In the genomic region with DNA sequence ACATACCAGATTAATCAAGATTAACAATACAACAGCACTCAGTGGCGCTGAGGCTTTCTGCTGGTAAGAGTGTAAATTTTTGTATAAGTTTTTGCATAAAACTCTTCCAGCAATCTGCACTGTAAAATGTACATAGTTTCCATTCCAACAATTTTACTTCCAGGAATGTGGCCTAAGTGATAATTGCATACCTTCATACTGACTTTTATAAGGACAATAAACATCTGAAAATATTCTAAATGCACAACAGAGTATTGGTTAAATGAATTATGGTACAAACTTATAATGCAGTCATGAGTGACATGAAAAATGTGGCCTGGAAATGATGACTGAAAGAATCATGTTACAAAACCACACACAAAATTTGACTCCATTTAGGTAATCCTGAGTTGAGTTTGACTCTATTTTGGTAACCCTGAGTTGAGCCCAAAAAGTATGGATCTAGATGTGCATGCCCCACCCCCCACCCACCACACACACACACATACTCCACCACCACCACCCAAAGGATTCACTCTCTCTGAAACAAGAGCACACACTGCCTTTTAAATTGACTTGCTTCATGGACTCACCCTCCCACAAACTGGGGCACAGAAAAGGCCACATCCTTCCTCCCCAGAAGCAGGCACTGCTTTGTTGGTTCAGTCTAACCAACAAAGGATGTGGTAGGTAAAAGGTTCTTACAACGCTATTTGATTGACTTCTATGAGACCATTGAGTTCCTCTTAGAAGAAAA, we compare ENCODE assay signal across 8 cellular contexts.
DNase-seq lines count a peak whose midpoint lies in the region; ATAC-seq and TF ChIP-seq lines count a peak whose summit lies in the region.

No MANE protein-coding gene starts in this region.

- H3K36me3 ChIP-seq in HAP-1 (replicated peaks) (no peaks in the 10 kb centered on the region), PC-9 (ENCODE audit: low read depth) (peaks cover 3% of the 10 kb centered on the region; the same call in 1 of the 2 replicates), upper lobe of left lung (peaks cover 0 to 6% (median 0%) of the 10 kb centered on the region in 4 donors), stomach (peaks cover 0 to 11% (median 6%) of the 10 kb centered on the region in 4 donors)

- H3K9me3 Mint-ChIP-seq in activated naive CD4-positive, alpha-beta T cell treated with anti-CD3 and anti-CD28 coated beads, Interleukin-2, amount 10 ng/mL, durations not matched to agents 7 days and 5 days: peaks cover 4% of the 10 kb centered on the region

- in situ Hi-C loops in HAP-1 (cut with MboI; ENCODE audit: low sequenced_read_pairs): no loop called here

- TF ChIP-seq EP300 in upper lobe of left lung (IDR thresholded peaks at IDR 0.05): no peak
- TF ChIP-seq EP300 in stomach (IDR thresholded peaks at IDR 0.05): no peak

- peaks cover 27% of the 10 kb centered on the region for H3F3A ChIP-seq in PC-9 (ENCODE audit: insufficient read depth, low read depth)

- 60 to 67% methylated on average over 2 of the region's 2 CpGs for WGBS in upper lobe of left lung, 2 donors
- WGBS in stomach, 5 donors: 73 to 81% (median 75%) methylated on average over 2 of the region's 2 CpGs

- H3K4me2 ChIP-seq in PC-9: no peak overlapping the region

- BruUV-seq in PC-9 (replicated peaks; lab: Mats Ljungman, UMichigan): no TSS peak

- POLR2A ChIA-PET in PC-9 (lab: Charles Lee; ENCODE audit: unreplicated experiment): no interaction called here

- DNase-seq in GF-D8 (lab: John Stamatoyannopoulos, UW) (peak; percentile 49), HAP-1 (ENCODE audit: low spot score in 2 of 2) (peak; percentile 27 to 51), PC-9 (peak in 1 of 2 experiments; percentile 50), renal cortical epithelial cell (ENCODE audit: low read depth) (peak; percentile 54), upper lobe of left lung (no peak), stomach (no peak), anterior cingulate cortex (lab: John Stamatoyannopoulos, UW) (no peak)
- DNase-seq in activated naive CD4-positive, alpha-beta T cell treated with anti-CD3 and anti-CD28 coated beads, Interleukin-2, amount 10 ng/mL, durations not matched to agents 7 days and 5 days: peak; percentile 88

- H3K4me1 Mint-ChIP-seq in activated naive CD4-positive, alpha-beta T cell treated with anti-CD3 and anti-CD28 coated beads, Interleukin-2, amount 10 ng/mL, durations not matched to agents 7 days and 5 days: peaks cover 82% of the 10 kb centered on the region

- no peak overlapping the region for H2AFZ ChIP-seq in PC-9

- no peaks in the 10 kb centered on the region for H3K9me2 ChIP-seq in PC-9 (ENCODE audit: insufficient read depth)

- CTCF ChIA-PET in PC-9 (lab: Charles Lee): no interaction called here
- CTCF ChIA-PET in activated naive CD4-positive, alpha-beta T cell treated with anti-CD3 and anti-CD28 coated beads, Interleukin-2, amount 10 ng/mL, durations not matched to agents 7 days and 5 days (lab: Charles Lee): no interaction called here

- H3K79me2 ChIP-seq in PC-9 (ENCODE audit: low read depth): no peaks in the 10 kb centered on the region

- H3K27me3 Mint-ChIP-seq in activated naive CD4-positive, alpha-beta T cell treated with anti-CD3 and anti-CD28 coated beads, Interleukin-2, amount 10 ng/mL, durations not matched to agents 7 days and 5 days: peaks cover 30% of the 10 kb centered on the region

- no peaks in the 10 kb centered on the region for H4K20me1 ChIP-seq in PC-9 (ENCODE audit: insufficient read depth)

- H3K27ac Mint-ChIP-seq in activated naive CD4-positive, alpha-beta T cell treated with anti-CD3 and anti-CD28 coated beads, Interleukin-2, amount 10 ng/mL, durations not matched to agents 7 days and 5 days: peak overlapping the region; percentile 90

- H3K4me3 Mint-ChIP-seq in activated naive CD4-positive, alpha-beta T cell treated with anti-CD3 and anti-CD28 coated beads, Interleukin-2, amount 10 ng/mL, durations not matched to agents 7 days and 5 days: peak overlapping the region; percentile 41

- TF ChIP-seq CTCF in PC-9 (conservative IDR thresholded peaks at IDR 0.05) (no peak), upper lobe of left lung (IDR thresholded peaks at IDR 0.05) (no peak), stomach (IDR thresholded peaks at IDR 0.05) (no peak)

- intact Hi-C loops in PC-9 (cut with micrococcal nuclease; ENCODE audit: unreplicated experiment) (no loop called here), stomach (cut with DNase I; ENCODE audit: low total_unique reads) (no loop called here)

- H3K4me1 ChIP-seq in HAP-1 (peaks cover 25% of the 10 kb centered on the region), PC-9 (replicated peaks; ENCODE audit: insufficient read depth) (peaks cover 28% of the 10 kb centered on the region), upper lobe of left lung (peaks cover 0 to 15% (median 7%) of the 10 kb centered on the region in 4 donors), stomach (peaks cover 6 to 28% (median 18%) of the 10 kb centered on the region in 4 donors)

- H3K4me3 ChIP-seq in HAP-1 (no peak overlapping the region), PC-9 (no peak overlapping the region), upper lobe of left lung (no peak overlapping the region), stomach (no peak overlapping the region)

- H3K9me3 ChIP-seq in HAP-1 (no peaks in the 10 kb centered on the region), PC-9 (ENCODE audit: insufficient read depth, low read depth) (0 out of 2 replicates have a peak, but pooled peaks cover 2% of the 10 kb centered on the region), upper lobe of left lung (no peaks in the 10 kb centered on the region), stomach (no peaks in the 10 kb centered on the region)

- TF ChIP-seq POLR2A in upper lobe of left lung (IDR thresholded peaks at IDR 0.05) (no peak), stomach (IDR thresholded peaks at IDR 0.05) (no peak)

- H3K27ac ChIP-seq in PC-9 (peak overlapping the region; percentile 44), upper lobe of left lung (no peak overlapping the region), stomach (no peak overlapping the region)

- H3K27me3 ChIP-seq in HAP-1 (ENCODE audit: low read depth) (no peaks in the 10 kb centered on the region), PC-9 (ENCODE audit: insufficient read depth, low read depth) (no peaks in the 10 kb centered on the region), upper lobe of left lung (no peaks in the 10 kb centered on the region), stomach (no peaks in the 10 kb centered on the region)

- peaks cover 55% of the 10 kb centered on the region for H3K36me3 Mint-ChIP-seq in activated naive CD4-positive, alpha-beta T cell treated with anti-CD3 and anti-CD28 coated beads, Interleukin-2, amount 10 ng/mL, durations not matched to agents 7 days and 5 days

- ATAC-seq in upper lobe of left lung (ENCODE audit: low FRiP score in 2 of 2): no peak

Comparison
In these comparisons a context has a peak if more than half of its experiments do, and no peak if none do; other contexts are left out.
1. DNase-seq: peak in GF-D8 (single experiment), HAP-1 (2 of 2), activated naive CD4-positive, alpha-beta T cell treated with anti-CD3 and anti-CD28 coated beads, Interleukin-2, amount 10 ng/mL, durations not matched to agents 7 days and 5 days (single experiment) and renal cortical epithelial cell (single experiment); none in upper lobe of left lung (0 of 2), stomach (single experiment) and anterior cingulate cortex (0 of 58).